14 cellular contexts compared by ENCODE assay signal in genomic region chr16:8848231-8848938, GRCh38. TPM values are rescaled to one million over a fixed set of nuclear protein-coding genes. Genes with fewer than 3 reads are reported as not detected.
A peak's percentile ranks its signal among the peaks of the same experiment; 100 is the strongest.
DNase-seq lines count a peak whose midpoint lies in the region; ATAC-seq and TF ChIP-seq lines count a peak whose summit lies in the region.
"Had no signal": no experiment of that assay in that cellular context is flagged by ENCODE, and none has a peak within 500 bp of the region (broad histone marks: within the 10 kb centered on the region; RNA-seq: fewer than 3 reads in every experiment).

No MANE protein-coding gene starts in this region.

- peaks cover 29 to 80% (median 60%) of the 10 kb centered on the region in 3 experiments for H3K36me3 Mint-ChIP-seq in H9 (ENCODE audit: insufficient read depth in 1 of 3, low read depth in 3 of 3)
- peaks cover 94% of the 10 kb centered on the region for H3K36me3 Mint-ChIP-seq in activated T-helper 17 cell treated with anti-CD3 and anti-CD28 coated beads, Interleukin-2, amount 50 U/mL, for 72 hours (ENCODE audit: low read depth)
- H3K36me3 Mint-ChIP-seq in type B pancreatic cell = peaks cover 22% of the 10 kb centered on the region

- no peak overlapping the region for H2BK5ac ChIP-seq in H9 (ENCODE audit: insufficient read length, low read length)

- H3K9ac ChIP-seq in H9 (ENCODE audit: extremely low read depth, insufficient read length, low read length) = no peak overlapping the region

- H3K4me1 Mint-ChIP-seq in H9 = peaks cover 38 to 42% of the 10 kb centered on the region in 2 experiments
- peaks cover 16% of the 10 kb centered on the region for H3K4me1 Mint-ChIP-seq in activated T-helper 17 cell treated with anti-CD3 and anti-CD28 coated beads, Interleukin-2, amount 50 U/mL, for 72 hours
- peaks cover 5% of the 10 kb centered on the region for H3K4me1 Mint-ChIP-seq in type B pancreatic cell (ENCODE audit: unreplicated experiment)

- H3K4me2 ChIP-seq in H9 (ENCODE audit: insufficient read depth, insufficient read length, low read length) = no peak overlapping the region

- H3K23me2 ChIP-seq in H9 (ENCODE audit: insufficient read length, low read depth, low read length, poor library complexity, severe bottlenecking) = no peaks in the 10 kb centered on the region

- no peak overlapping the region for H3K4ac ChIP-seq in H9 (ENCODE audit: low read depth, low read length)

- no CpG with 5 or more reads among the region's 26 CpGs for WGBS in H9 (ENCODE audit: extremely low coverage, insufficient read length, low lambda C conversion rate)

- H3K79me2 ChIP-seq in H9 (ENCODE audit: insufficient read depth, low read length) = no peaks in the 10 kb centered on the region

- no peak overlapping the region for H2AFZ ChIP-seq in H9 (ENCODE audit: low read length)

- no peaks in the 10 kb centered on the region for H3K9me3 ChIP-seq in H9 (ENCODE audit: control insufficient read depth, low read depth, low read length)

- H4K91ac ChIP-seq in H9 (ENCODE audit: insufficient read length, low read depth, low read length) = no peak overlapping the region

- peak; percentile 27 for DNase-seq in H9
- peak; percentile 15 for DNase-seq in left cardiac atrium
- DNase-seq in type B pancreatic cell (ENCODE audit: extremely low spot score, unreplicated experiment) = peak; percentile 56
- no peak for DNase-seq in AG08395 (ENCODE audit: low spot score)
- DNase-seq: activated CD4-positive, alpha-beta T cell treated with anti-CD3 and anti-CD28 coated beads for 4 hours; Calu3; naive B cell; NCI-H226 had no signal

- no peak for TF ChIP-seq CTCF in H9 (conservative IDR thresholded peaks at IDR 0.05)
- no peak for TF ChIP-seq CTCF in type B pancreatic cell (conservative IDR thresholded peaks at IDR 0.05)

- H3K9me3 Mint-ChIP-seq in H9 = no peaks in the 10 kb centered on the region; a peak in 2 of 5 replicates
- H3K9me3 Mint-ChIP-seq in activated T-helper 17 cell treated with anti-CD3 and anti-CD28 coated beads, Interleukin-2, amount 50 U/mL, for 72 hours = no peaks in the 10 kb centered on the region
- no peaks in the 10 kb centered on the region for H3K9me3 Mint-ChIP-seq in type B pancreatic cell
- H3K9me3 Mint-ChIP-seq: activated T-helper 2 cell treated with anti-CD3 and anti-CD28 coated beads, Interferon-gamma antibody, Interleukin-2, Interleukin-4, amounts not matched to agents 10 μg/mL and 5 μg/mL and 100 μg/mL, durations not matched to agents 14 hours and 24 hours and 36 hours; naive B cell had no signal

- H3K56ac ChIP-seq in H9 (ENCODE audit: insufficient read length, low read depth, low read length) = no peak overlapping the region

- H3T11ph ChIP-seq in H9 (ENCODE audit: low read length) = no peak overlapping the region

- peaks cover 6% of the 10 kb centered on the region for H4K20me1 ChIP-seq in H9 (ENCODE audit: control insufficient read depth, insufficient read depth, insufficient read length)

- H4K5ac ChIP-seq in H9 (ENCODE audit: insufficient read length, low read depth, low read length) = no peak overlapping the region

- no peak for ATAC-seq in activated T-helper 17 cell treated with anti-CD3 and anti-CD28 coated beads, Interleukin-2, amount 50 U/mL, for 72 hours (replicated peaks)
- ATAC-seq in left cardiac atrium (no peak), HG03108 (IDR thresholded peaks at IDR 0.05; ENCODE audit: unreplicated experiment) (no peak), GM18520 (IDR thresholded peaks at IDR 0.05; ENCODE audit: unreplicated experiment) (no peak)

- H3K27ac Mint-ChIP-seq in H9 (peak overlapping the region in 2 of 3 experiments; percentile 68 to 92; a peak in 3 of 7 replicates), type B pancreatic cell (no peak overlapping the region)
- peak overlapping the region; percentile 68 for H3K27ac Mint-ChIP-seq in activated T-helper 17 cell treated with anti-CD3 and anti-CD28 coated beads, Interleukin-2, amount 50 U/mL, for 72 hours

- no peaks in the 10 kb centered on the region for H3K4me1 ChIP-seq in H9 (ENCODE audit: insufficient read depth, low read length)

- no peak overlapping the region for H3K4me3 Mint-ChIP-seq in H9
- H3K4me3 Mint-ChIP-seq in activated T-helper 17 cell treated with anti-CD3 and anti-CD28 coated beads, Interleukin-2, amount 50 U/mL, for 72 hours = no peak overlapping the region
- no peak overlapping the region for H3K4me3 Mint-ChIP-seq in type B pancreatic cell
- H3K4me3 Mint-ChIP-seq: naive B cell had no signal

- no peak overlapping the region for H3K27ac ChIP-seq in H9 (ENCODE audit: insufficient read length, low read depth, low read length)
- H3K27ac ChIP-seq: HL-60 had no signal

- no peak overlapping the region for H2BK15ac ChIP-seq in H9 (ENCODE audit: low read depth, low read length)

- H4K8ac ChIP-seq in H9 (replicated peaks; ENCODE audit: insufficient read length, low read depth, low read length) = no peak overlapping the region

- no peak overlapping the region; the same call in 1 of the 2 replicates for H3K14ac ChIP-seq in H9 (ENCODE audit: insufficient read depth, low read length)

- H3K27me3 Mint-ChIP-seq in H9 (ENCODE audit: low read depth) (no peaks in the 10 kb centered on the region; the same call in 1 of the 2 replicates), type B pancreatic cell (no peaks in the 10 kb centered on the region)
- H3K27me3 Mint-ChIP-seq in activated T-helper 17 cell treated with anti-CD3 and anti-CD28 coated beads, Interleukin-2, amount 50 U/mL, for 72 hours = no peaks in the 10 kb centered on the region
- H3K27me3 Mint-ChIP-seq: naive B cell had no signal

- no peak overlapping the region for H2BK20ac ChIP-seq in H9 (ENCODE audit: low read depth, low read length, poor library complexity, severe bottlenecking)

- no peaks in the 10 kb centered on the region for H3K79me1 ChIP-seq in H9 (ENCODE audit: insufficient read depth, low read depth, low read length, poor library complexity, severe bottlenecking)

- H2AK5ac ChIP-seq in H9 (ENCODE audit: insufficient read length, low read length) = no peak overlapping the region

- H2BK12ac ChIP-seq in H9 (ENCODE audit: insufficient read length, low read depth, low read length) = no peak overlapping the region

- H3K18ac ChIP-seq in H9 (ENCODE audit: insufficient read length, low read depth, low read length) = no peak overlapping the region

- H2BK120ac ChIP-seq in H9 (ENCODE audit: low read depth, low read length, poor library complexity, severe bottlenecking) = no peak overlapping the region

- no peak overlapping the region for H3K23ac ChIP-seq in H9 (ENCODE audit: insufficient read length, low read depth, low read length)

- H3K27me3 ChIP-seq in H9 (ENCODE audit: insufficient read depth, low read length) = no peaks in the 10 kb centered on the region

- intact Hi-C loops in left cardiac atrium (cut with DNase I) = no loop called here

RNA-seq across cellular contexts. Expression of gene CARHSP1, which starts 20.4 kb away (rescaled TPM):
- total RNA-seq in H9 (2021) (194 and 195 TPM in 2 replicates), left cardiac atrium (10 to 100 TPM; 35.5 to 37.6 TPM), type B pancreatic cell (ENCODE audit: low replicate concordance) (84.6 and 88.0 TPM in 2 replicates)
- total RNA-seq in activated T-helper 17 cell treated with anti-CD3 and anti-CD28 coated beads, Interleukin-2, amount 50 U/mL, for 72 hours = 100 to 1,000 TPM in 1 of 2 donors, 10 to 100 TPM in 1; 98.6 to 115 TPM

RNA-seq across cellular contexts. Expression of gene LITAFD, which starts 33.8 kb away (rescaled TPM):
- total RNA-seq in H9 (2021) (not detected in 2 replicates), left cardiac atrium (not detected), type B pancreatic cell (ENCODE audit: low replicate concordance) (not detected in 2 replicates)
- not detected for total RNA-seq in activated T-helper 17 cell treated with anti-CD3 and anti-CD28 coated beads, Interleukin-2, amount 50 U/mL, for 72 hours
- total RNA-seq: activated T-helper 2 cell treated with anti-CD3 and anti-CD28 coated beads, Interferon-gamma antibody, Interleukin-2, Interleukin-4, amounts not matched to agents 10 μg/mL and 5 μg/mL and 100 μg/mL, durations not matched to agents 14 hours and 24 hours and 36 hours; Calu3; T-helper 2 cell treated with Interferon-gamma antibody and Interleukin-4, amounts not matched to agents 100 ng/mL and 5 ng/mL, for 36 hours had no signal

RNA-seq across cellular contexts. Expression of gene PMM2, which starts 50.7 kb away (rescaled TPM):
- total RNA-seq in H9 (2021) (79.3 and 82.7 TPM in 2 replicates), left cardiac atrium (10 to 100 TPM; 21.3 to 38.3 TPM), type B pancreatic cell (ENCODE audit: low replicate concordance) (35.5 and 64.3 TPM in 2 replicates)
- total RNA-seq in activated T-helper 17 cell treated with anti-CD3 and anti-CD28 coated beads, Interleukin-2, amount 50 U/mL, for 72 hours = 10 to 100 TPM; 33.0 to 59.1 TPM

RNA-seq across cellular contexts. Expression of gene TMEM186, which starts 50.9 kb away (rescaled TPM):
- 8.6 and 9.6 TPM in 2 replicates for total RNA-seq in H9 (2021)
- 10 to 100 TPM; 14.2 to 15.4 TPM for total RNA-seq in activated T-helper 17 cell treated with anti-CD3 and anti-CD28 coated beads, Interleukin-2, amount 50 U/mL, for 72 hours
- total RNA-seq in left cardiac atrium = 10 to 100 TPM; 10.3 to 12.1 TPM
- total RNA-seq in type B pancreatic cell (ENCODE audit: low replicate concordance) = 14.2 and 18.4 TPM in 2 replicates
